In the genomic region with DNA sequence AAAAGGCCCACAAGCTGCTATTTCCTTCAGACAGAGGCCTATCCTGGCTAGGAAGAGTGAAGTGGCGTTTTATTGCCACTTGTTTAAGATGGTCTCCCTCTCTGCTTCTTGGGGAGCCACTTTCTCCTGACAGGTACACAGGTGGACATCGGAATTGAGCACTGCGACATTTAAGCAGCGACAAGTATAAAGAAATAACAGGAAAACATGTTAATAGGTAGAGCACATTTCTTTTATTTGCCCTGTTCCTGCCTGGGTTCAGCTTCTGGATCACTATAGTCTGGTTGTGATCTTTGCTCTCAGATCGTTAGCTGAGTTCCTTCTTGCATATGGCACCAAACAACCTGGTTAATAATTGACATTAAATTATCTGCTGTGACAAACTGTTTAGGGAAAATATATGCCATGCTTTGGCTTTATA, we compare ENCODE assay signal across 24 cellular contexts.
DNase-seq lines count a peak whose midpoint lies in the region; ATAC-seq, FAIRE-seq and TF ChIP-seq lines count a peak whose summit lies in the region.
"Had no signal": no experiment of that assay in that cellular context is flagged by ENCODE, and none has a peak within 500 bp of the region (broad histone marks: within the 10 kb centered on the region; RNA-seq: fewer than 3 reads in every experiment).

No MANE protein-coding gene starts in this region.

- H3K9me3 ChIP-seq in liver (ENCODE audit: control insufficient read depth in 4 of 4, low read length in 3 of 4) = no peaks in the 10 kb centered on the region
- H3K9me3 ChIP-seq: BE2C had no signal

- H3K27ac ChIP-seq in liver (ENCODE audit: low read depth in 1 of 2, low read length in 2 of 2) = peak overlapping the region; percentile 78 to 79

- peaks cover 12 to 34% (median 24%) of the 10 kb centered on the region in 4 donors for H3K4me1 ChIP-seq in liver (ENCODE audit: control insufficient read depth in 4 of 4, insufficient read depth in 4 of 4, low read length in 3 of 4)
- H3K4me1 ChIP-seq: BE2C had no signal

- DNase-seq in DMS53 (lab: John Stamatoyannopoulos, UW) = peak; percentile 43
- DNase-seq in progenitor cell of endocrine pancreas (ENCODE audit: low spot score, unreplicated experiment) = no peak
- DNase-seq in MV-4-11 (lab: John Stamatoyannopoulos, UW) = no peak
- no peak for DNase-seq in HUDEP-2 (lab: John Stamatoyannopoulos, UW; ENCODE audit: unreplicated experiment in 76 of 76)
- DNase-seq: BE2C; CD4-positive, CD25-positive, alpha-beta regulatory T cell; COR-L47; DMS153; EL; MM.1S; NCI-H1092 treated with DMSO at 0.1 percent for 48 hours; NCI-H2081 treated with DMSO at 0.1 percent for 48 hours; NCI-H510A; NCI-H748 treated with DMSO at 0.1 percent for 48 hours; NK-92 treated with Interleukin-12 subunit alpha and Interleukin-12 subunit beta, amount 100 ng/mL, for 24 hours; SHP77; SK-N-SH had no signal

- 34% methylated on average over 5 of the region's 5 CpGs for WGBS in liver

- H3K36me3 Mint-ChIP-seq in progenitor cell of endocrine pancreas (ENCODE audit: insufficient read depth) = peaks cover 9% of the 10 kb centered on the region
- H3K36me3 Mint-ChIP-seq: CD4-positive, CD25-positive, alpha-beta regulatory T cell had no signal

- no peak overlapping the region for H3K9ac ChIP-seq in liver (ENCODE audit: low read depth in 1 of 2, low read length in 2 of 2)
- H3K9ac ChIP-seq: SK-N-SH had no signal

- no peak overlapping the region for H3K4me3 Mint-ChIP-seq in progenitor cell of endocrine pancreas (ENCODE audit: low read depth)
- H3K4me3 Mint-ChIP-seq: CD4-positive, CD25-positive, alpha-beta regulatory T cell had no signal

- TF ChIP-seq RAD21 in liver (IDR thresholded peaks at IDR 0.05) = peak; percentile 51 to 64

- FAIRE-seq in colon (lab: Jason Lieb, UNC) = peak; percentile 45
- FAIRE-seq: A204.1, GM12891, H54 had no signal

- TF ChIP-seq CTCF in liver (IDR thresholded peaks at IDR 0.05; ENCODE audit: low read depth, low read length, missing input control) = no peak
- no peak for TF ChIP-seq CTCF in progenitor cell of endocrine pancreas (IDR thresholded peaks at IDR 0.05; ENCODE audit: unreplicated experiment)

- H3K4me1 Mint-ChIP-seq in progenitor cell of endocrine pancreas (ENCODE audit: low read depth) = peaks cover 14% of the 10 kb centered on the region
- H3K4me1 Mint-ChIP-seq: CD4-positive, CD25-positive, alpha-beta regulatory T cell had no signal

- no peaks in the 10 kb centered on the region for H3K36me3 ChIP-seq in liver (ENCODE audit: control insufficient read depth in 4 of 4, insufficient read depth in 3 of 4, low read depth in 1 of 4, low read length in 3 of 4)
- H3K36me3 ChIP-seq: BE2C had no signal

- no peaks in the 10 kb centered on the region for H3K27me3 Mint-ChIP-seq in progenitor cell of endocrine pancreas
- H3K27me3 Mint-ChIP-seq: CD4-positive, CD25-positive, alpha-beta regulatory T cell had no signal

- peak overlapping the region; percentile 85 for H3K27ac Mint-ChIP-seq in progenitor cell of endocrine pancreas
- H3K27ac Mint-ChIP-seq: CD4-positive, CD25-positive, alpha-beta regulatory T cell had no signal

- H3K9me3 Mint-ChIP-seq in progenitor cell of endocrine pancreas (ENCODE audit: low read depth) = peaks cover 29% of the 10 kb centered on the region

- H3K4me3 ChIP-seq in liver (ENCODE audit: low read depth in 1 of 3, low read length in 3 of 3) = no peak overlapping the region

- no peak for ATAC-seq in GM21367 (IDR thresholded peaks at IDR 0.05; ENCODE audit: unreplicated experiment)
- ATAC-seq in HG02973 (IDR thresholded peaks at IDR 0.05; ENCODE audit: unreplicated experiment) = no peak

- H3K27me3 ChIP-seq in liver (ENCODE audit: control insufficient read depth in 4 of 4, insufficient read depth in 4 of 4, low read length in 3 of 4) = no peaks in the 10 kb centered on the region
- H3K27me3 ChIP-seq: BE2C had no signal

TF ChIP-seq in liver, 16 proteins besides CTCF, POLR2A, EP300 and RAD21:
- TF ChIP-seq, protein P1, sequence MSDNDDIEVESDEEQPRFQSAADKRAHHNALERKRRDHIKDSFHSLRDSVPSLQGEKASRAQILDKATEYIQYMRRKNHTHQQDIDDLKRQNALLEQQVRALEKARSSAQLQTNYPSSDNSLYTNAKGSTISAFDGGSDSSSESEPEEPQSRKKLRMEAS (IDR thresholded peaks at IDR 0.05) = peak; percentile 90
- peak; percentile 97 for TF ChIP-seq SP1 (IDR thresholded peaks at IDR 0.05)
- TF ChIP-seq NR2F2 (IDR thresholded peaks at IDR 0.05) = peak; percentile 26
- TF ChIP-seq HNF4G (IDR thresholded peaks at IDR 0.05) = peak; percentile 81
- TF ChIP-seq, protein P2, sequence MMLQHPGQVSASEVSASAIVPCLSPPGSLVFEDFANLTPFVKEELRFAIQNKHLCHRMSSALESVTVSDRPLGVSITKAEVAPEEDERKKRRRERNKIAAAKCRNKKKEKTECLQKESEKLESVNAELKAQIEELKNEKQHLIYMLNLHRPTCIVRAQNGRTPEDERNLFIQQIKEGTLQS (IDR thresholded peaks at IDR 0.05) = peak; percentile 22
- TF ChIP-seq EGR1 (IDR thresholded peaks at IDR 0.05; ENCODE audit: low read depth in 2 of 2) = no peak
- TF ChIP-seq FOXA1 (IDR thresholded peaks at IDR 0.05) = peak; percentile 71
- TF ChIP-seq, protein P3, sequence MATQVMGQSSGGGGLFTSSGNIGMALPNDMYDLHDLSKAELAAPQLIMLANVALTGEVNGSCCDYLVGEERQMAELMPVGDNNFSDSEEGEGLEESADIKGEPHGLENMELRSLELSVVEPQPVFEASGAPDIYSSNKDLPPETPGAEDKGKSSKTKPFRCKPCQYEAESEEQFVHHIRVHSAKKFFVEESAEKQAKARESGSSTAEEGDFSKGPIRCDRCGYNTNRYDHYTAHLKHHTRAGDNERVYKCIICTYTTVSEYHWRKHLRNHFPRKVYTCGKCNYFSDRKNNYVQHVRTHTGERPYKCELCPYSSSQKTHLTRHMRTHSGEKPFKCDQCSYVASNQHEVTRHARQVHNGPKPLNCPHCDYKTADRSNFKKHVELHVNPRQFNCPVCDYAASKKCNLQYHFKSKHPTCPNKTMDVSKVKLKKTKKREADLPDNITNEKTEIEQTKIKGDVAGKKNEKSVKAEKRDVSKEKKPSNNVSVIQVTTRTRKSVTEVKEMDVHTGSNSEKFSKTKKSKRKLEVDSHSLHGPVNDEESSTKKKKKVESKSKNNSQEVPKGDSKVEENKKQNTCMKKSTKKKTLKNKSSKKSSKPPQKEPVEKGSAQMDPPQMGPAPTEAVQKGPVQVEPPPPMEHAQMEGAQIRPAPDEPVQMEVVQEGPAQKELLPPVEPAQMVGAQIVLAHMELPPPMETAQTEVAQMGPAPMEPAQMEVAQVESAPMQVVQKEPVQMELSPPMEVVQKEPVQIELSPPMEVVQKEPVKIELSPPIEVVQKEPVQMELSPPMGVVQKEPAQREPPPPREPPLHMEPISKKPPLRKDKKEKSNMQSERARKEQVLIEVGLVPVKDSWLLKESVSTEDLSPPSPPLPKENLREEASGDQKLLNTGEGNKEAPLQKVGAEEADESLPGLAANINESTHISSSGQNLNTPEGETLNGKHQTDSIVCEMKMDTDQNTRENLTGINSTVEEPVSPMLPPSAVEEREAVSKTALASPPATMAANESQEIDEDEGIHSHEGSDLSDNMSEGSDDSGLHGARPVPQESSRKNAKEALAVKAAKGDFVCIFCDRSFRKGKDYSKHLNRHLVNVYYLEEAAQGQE (IDR thresholded peaks at IDR 0.05) = peak; percentile 79
- TF ChIP-seq, protein P4, sequence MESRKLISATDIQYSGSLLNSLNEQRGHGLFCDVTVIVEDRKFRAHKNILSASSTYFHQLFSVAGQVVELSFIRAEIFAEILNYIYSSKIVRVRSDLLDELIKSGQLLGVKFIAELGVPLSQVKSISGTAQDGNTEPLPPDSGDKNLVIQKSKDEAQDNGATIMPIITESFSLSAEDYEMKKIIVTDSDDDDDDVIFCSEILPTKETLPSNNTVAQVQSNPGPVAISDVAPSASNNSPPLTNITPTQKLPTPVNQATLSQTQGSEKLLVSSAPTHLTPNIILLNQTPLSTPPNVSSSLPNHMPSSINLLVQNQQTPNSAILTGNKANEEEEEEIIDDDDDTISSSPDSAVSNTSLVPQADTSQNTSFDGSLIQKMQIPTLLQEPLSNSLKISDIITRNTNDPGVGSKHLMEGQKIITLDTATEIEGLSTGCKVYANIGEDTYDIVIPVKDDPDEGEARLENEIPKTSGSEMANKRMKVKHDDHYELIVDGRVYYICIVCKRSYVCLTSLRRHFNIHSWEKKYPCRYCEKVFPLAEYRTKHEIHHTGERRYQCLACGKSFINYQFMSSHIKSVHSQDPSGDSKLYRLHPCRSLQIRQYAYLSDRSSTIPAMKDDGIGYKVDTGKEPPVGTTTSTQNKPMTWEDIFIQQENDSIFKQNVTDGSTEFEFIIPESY (IDR thresholded peaks at IDR 0.05) = peak; percentile 59
- peak in 1 of 2 donors; percentile 14 for TF ChIP-seq GABPA (IDR thresholded peaks at IDR 0.05 in 1 of 2, conservative IDR thresholded peaks at IDR 0.05 in 1 of 2)
- peak; percentile 70 for TF ChIP-seq FOXA2 (IDR thresholded peaks at IDR 0.05)
- peak; percentile 87 for TF ChIP-seq YY1 (IDR thresholded peaks at IDR 0.05)
- TF ChIP-seq HNF4A (conservative IDR thresholded peaks at IDR 0.05) = peak; percentile 93 to 94
- peak; percentile 82 for TF ChIP-seq TAF1 (conservative IDR thresholded peaks at IDR 0.05)
- peak; percentile 47 to 83 for TF ChIP-seq JUND (IDR thresholded peaks at IDR 0.05)
- peak; percentile 73 to 75 for TF ChIP-seq RXRA (IDR thresholded peaks at IDR 0.05)
